15 cellular contexts compared by ENCODE assay signal in the genomic region with DNA sequence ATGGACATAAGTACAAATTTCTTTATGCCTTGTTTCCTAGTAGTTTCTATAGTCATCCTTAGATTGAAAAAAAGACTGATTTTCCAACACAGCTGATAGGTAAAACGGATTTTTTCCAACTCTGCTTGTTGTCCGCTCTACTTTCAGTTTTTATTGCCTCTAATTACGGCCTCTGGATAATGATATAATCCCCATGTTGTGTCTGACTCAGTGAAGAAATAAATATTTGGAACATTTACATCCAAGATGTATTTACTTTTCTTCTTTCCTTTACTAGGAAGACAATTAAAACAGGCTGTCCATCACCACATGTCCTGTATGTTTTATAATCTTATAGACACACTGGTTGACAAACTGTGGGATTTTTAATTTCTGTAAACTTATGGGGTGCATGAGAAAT. TPM values are rescaled to one million over a fixed set of nuclear protein-coding genes. Genes with fewer than 3 reads are reported as not detected.
DNase-seq lines count a peak whose midpoint lies in the region; ATAC-seq and TF ChIP-seq lines count a peak whose summit lies in the region.
"Had no signal": no experiment of that assay in that cellular context is flagged by ENCODE, and none has a peak within 500 bp of the region (broad histone marks: within the 10 kb centered on the region; RNA-seq: fewer than 3 reads in every experiment).

No MANE protein-coding gene starts in this region.

- H3K27me3 Mint-ChIP-seq in HFFc6 (ENCODE audit: insufficient read depth) (no peaks in the 10 kb centered on the region), T-helper 17 cell (peaks cover 26% of the 10 kb centered on the region)

- no peaks in the 10 kb centered on the region for H3K4me1 ChIP-seq in SK-N-SH (ENCODE audit: control insufficient read depth in 1 of 2, insufficient read depth in 2 of 2, low read depth in 1 of 2, low read length in 1 of 2)
- no peaks in the 10 kb centered on the region for H3K4me1 ChIP-seq in smooth muscle cell (ENCODE audit: low read depth)
- H3K4me1 ChIP-seq: HAP-1 had no signal

- H3K9me2 ChIP-seq in SK-N-SH = no peaks in the 10 kb centered on the region

- H3K4me3 ChIP-seq in SK-N-SH (ENCODE audit: low read depth in 2 of 2, low read length in 1 of 2) = no peak overlapping the region
- H3K4me3 ChIP-seq in smooth muscle cell = no peak overlapping the region
- H3K4me3 ChIP-seq: HAP-1 had no signal

- H3K9me3 ChIP-seq in SK-N-SH (0 out of 2 replicates have a peak, but pooled peaks cover 11% of the 10 kb centered on the region), smooth muscle cell (replicated peaks; ENCODE audit: low read depth) (no peaks in the 10 kb centered on the region), T-helper 17 cell (ENCODE audit: control insufficient read depth, low read length, poor library complexity, severe bottlenecking) (no peaks in the 10 kb centered on the region)
- H3K9me3 ChIP-seq: HAP-1 had no signal

- TF ChIP-seq EP300 in SK-N-SH (IDR thresholded peaks at IDR 0.05; ENCODE audit: borderline replicate concordance in 1 of 2, low read depth in 1 of 2, low read length in 1 of 2) = no peak

- H3K4me3 Mint-ChIP-seq in HFFc6 (peak overlapping the region; percentile 53), T-helper 17 cell (no peak overlapping the region)
- H3K4me3 Mint-ChIP-seq: CD4-positive, alpha-beta T cell had no signal

- TF ChIP-seq CTCF in SK-N-SH (IDR thresholded peaks at IDR 0.05) (no peak), HFFc6 (IDR thresholded peaks at IDR 0.05) (no peak), smooth muscle cell (IDR thresholded peaks at IDR 0.05; ENCODE audit: borderline replicate concordance, insufficient read depth, poor library complexity, severe bottlenecking) (no peak)

- peaks cover 0 to 10% of the 10 kb centered on the region in 2 experiments for H3K36me3 ChIP-seq in SK-N-SH (replicated peaks in 1 of 2; ENCODE audit: control insufficient read depth in 1 of 2, insufficient read depth in 2 of 2, low read length in 1 of 2)
- no peaks in the 10 kb centered on the region for H3K36me3 ChIP-seq in smooth muscle cell (ENCODE audit: low read depth)
- H3K36me3 ChIP-seq: HAP-1 had no signal

- no peaks in the 10 kb centered on the region for H3K79me2 ChIP-seq in SK-N-SH (ENCODE audit: insufficient read depth)
- H3K79me2 ChIP-seq in smooth muscle cell (ENCODE audit: low read depth) = no peaks in the 10 kb centered on the region

- H3K9me3 Mint-ChIP-seq in HFFc6 = peaks cover 16% of the 10 kb centered on the region

- no peak overlapping the region for H2AFZ ChIP-seq in SK-N-SH (ENCODE audit: low read depth)
- H2AFZ ChIP-seq in smooth muscle cell (ENCODE audit: low read depth) = no peak overlapping the region

- DNase-seq in SK-N-SH (no peak), HFFc6 (no peak), epithelial cell of prostate (ENCODE audit: low read depth, low spot score) (no peak), smooth muscle cell (lab: John Stamatoyannopoulos, UW; ENCODE audit: unreplicated experiment) (no peak), NCI-H526 treated with DMSO at 0.1 percent for 48 hours (lab: John Stamatoyannopoulos, UW) (no peak), T-helper 17 cell (no peak)
- DNase-seq: C1 segment of cervical spinal cord; CD4-positive, alpha-beta T cell; DMS79 had no signal

- peak overlapping the region; percentile 15; the same call in 1 of the 2 replicates for H3K4me2 ChIP-seq in SK-N-SH
- H3K4me2 ChIP-seq in smooth muscle cell = peak overlapping the region; percentile 21

- CTCF ChIA-PET in SK-N-SH (lab: Yijun Ruan, JAX) = no interaction called here

- peaks cover 12% of the 10 kb centered on the region for H3F3A ChIP-seq in SK-N-SH (replicated peaks; ENCODE audit: insufficient read depth)
- H3F3A ChIP-seq in smooth muscle cell (ENCODE audit: low read depth) = no peaks in the 10 kb centered on the region

- H3K4me1 Mint-ChIP-seq in HFFc6 (ENCODE audit: low read depth) = peaks cover 54% of the 10 kb centered on the region
- no peaks in the 10 kb centered on the region for H3K4me1 Mint-ChIP-seq in T-helper 17 cell

- no peak for TF ChIP-seq RAD21 in SK-N-SH (IDR thresholded peaks at IDR 0.05; ENCODE audit: low read length)

- POLR2A ChIA-PET in SK-N-SH (lab: Yijun Ruan, JAX) = no interaction called here

- peaks cover 19% of the 10 kb centered on the region for H3K36me3 Mint-ChIP-seq in HFFc6 (ENCODE audit: low read depth)
- H3K36me3 Mint-ChIP-seq in T-helper 17 cell (ENCODE audit: low read depth) = no peaks in the 10 kb centered on the region

- H3K27me3 ChIP-seq in SK-N-SH (ENCODE audit: insufficient read depth) (peaks cover 13% of the 10 kb centered on the region; the same call in 1 of the 2 replicates), smooth muscle cell (ENCODE audit: low read depth) (peaks cover 4% of the 10 kb centered on the region)

- peak overlapping the region; percentile 69 for H3K27ac Mint-ChIP-seq in HFFc6
- no peak overlapping the region for H3K27ac Mint-ChIP-seq in T-helper 17 cell
- H3K27ac Mint-ChIP-seq: CD4-positive, alpha-beta T cell had no signal

- H3K9ac ChIP-seq in SK-N-SH = no peak overlapping the region
- peak overlapping the region; percentile 9 for H3K9ac ChIP-seq in smooth muscle cell (ENCODE audit: low read depth)

- ATAC-seq in SK-N-SH treated with all-trans-retinoic acid at 6 μM for 48 hours = no peak
- ATAC-seq in GM21390 (IDR thresholded peaks at IDR 0.05; ENCODE audit: unreplicated experiment) = no peak
- no peak for ATAC-seq in T-helper 17 cell

- WGBS in SK-N-SH (ENCODE audit: low lambda C conversion rate) = 10% methylated on average over 3 of the region's 3 CpGs
- 48% methylated on average over 3 of the region's 3 CpGs for WGBS in smooth muscle cell (ENCODE audit: low lambda C conversion rate)

- no peaks in the 10 kb centered on the region for H4K20me1 ChIP-seq in SK-N-SH (ENCODE audit: insufficient read depth)
- no peaks in the 10 kb centered on the region for H4K20me1 ChIP-seq in smooth muscle cell (ENCODE audit: low read depth)

- no peak overlapping the region for H3K27ac ChIP-seq in SK-N-SH (ENCODE audit: low read depth in 2 of 2, low read length in 1 of 2)
- peak overlapping the region; percentile 61 for H3K27ac ChIP-seq in epithelial cell of prostate
- no peak overlapping the region for H3K27ac ChIP-seq in smooth muscle cell (ENCODE audit: low read depth)
- H3K27ac ChIP-seq: 22Rv1, HL-60 had no signal

TF ChIP-seq in SK-N-SH, 30 proteins besides CTCF, POLR2A, EP300 and RAD21 (continues in another document):
- TF ChIP-seq TCF12 (IDR thresholded peaks at IDR 0.05) (no peak), FOXM1 (IDR thresholded peaks at IDR 0.05; ENCODE audit: low read depth) (no peak)
- TF ChIP-seq, protein P1, sequence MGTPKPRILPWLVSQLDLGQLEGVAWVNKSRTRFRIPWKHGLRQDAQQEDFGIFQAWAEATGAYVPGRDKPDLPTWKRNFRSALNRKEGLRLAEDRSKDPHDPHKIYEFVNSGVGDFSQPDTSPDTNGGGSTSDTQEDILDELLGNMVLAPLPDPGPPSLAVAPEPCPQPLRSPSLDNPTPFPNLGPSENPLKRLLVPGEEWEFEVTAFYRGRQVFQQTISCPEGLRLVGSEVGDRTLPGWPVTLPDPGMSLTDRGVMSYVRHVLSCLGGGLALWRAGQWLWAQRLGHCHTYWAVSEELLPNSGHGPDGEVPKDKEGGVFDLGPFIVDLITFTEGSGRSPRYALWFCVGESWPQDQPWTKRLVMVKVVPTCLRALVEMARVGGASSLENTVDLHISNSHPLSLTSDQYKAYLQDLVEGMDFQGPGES (IDR thresholded peaks at IDR 0.05; ENCODE audit: low read depth, low read length) = no peak

TF ChIP-seq in SK-N-SH treated with all-trans-retinoic acid at 6 μM for 48 hours, 23 proteins besides CTCF, POLR2A, EP300 and RAD21 (continues in another document):
- TF ChIP-seq ISL1 (CRISPR knock-in tag; IDR thresholded peaks at IDR 0.05) (no peak), TCF4 (CRISPR knock-in tag; IDR thresholded peaks at IDR 0.05; ENCODE audit: borderline replicate concordance) (no peak)

RNA-seq across cellular contexts. Expression of a gene that starts 6.8 kb away (rescaled TPM):
- polyA plus RNA-seq in SK-N-SH (2012; rRNA removed) (0.31 and 0.34 TPM in 2 replicates), smooth muscle cell (3.2 and 5.6 TPM in 2 replicates)
- polyA plus RNA-seq in SK-N-SH (2012; cell fraction: cytosol; rRNA removed) = 0.14 and 0.24 TPM in 2 replicates
- 0.83 and 0.99 TPM in 2 replicates for polyA plus RNA-seq in SK-N-SH (2012; cell fraction: nucleus; rRNA removed)
- 1 to 10 TPM in 4 of 6 experiments, under 1 TPM in 2; 0.40 to 2.3 (median 1.4) TPM for total RNA-seq in HFFc6 (2021; fragmentation: NEBNext Ultra II Directional; extraction: Animal tissue kit (Norgen Biotek cat#: 25700))
- total RNA-seq in smooth muscle cell (0.63 and 1.6 TPM in 2 replicates), T-helper 17 cell (1 to 10 TPM; 1.3 to 1.5 TPM)

RNA-seq across cellular contexts. Expression of a gene that starts 46.8 kb away (rescaled TPM):
- polyA plus RNA-seq in SK-N-SH (2012; rRNA removed) = 0.02 and 0.03 TPM in 2 replicates
- 0.01 TPM in 2 replicates for polyA plus RNA-seq in SK-N-SH (2012; cell fraction: cytosol; rRNA removed)
- not detected in 2 replicates for polyA plus RNA-seq in SK-N-SH (2012; cell fraction: nucleus; rRNA removed)
- under 1 TPM in 3 of 6 experiments, not detected in 3; 0.07 to 0.17 (median 0.14) TPM for total RNA-seq in HFFc6 (2021; fragmentation: NEBNext Ultra II Directional; extraction: Animal tissue kit (Norgen Biotek cat#: 25700))
- 2.8 and 3.7 TPM in 2 replicates for total RNA-seq in smooth muscle cell
- 2.5 and 4.2 TPM in 2 replicates for polyA plus RNA-seq in smooth muscle cell
- total RNA-seq in T-helper 17 cell = 10 to 100 TPM in 1 of 2 donors, under 1 TPM in 1; 0.25 to 18.5 TPM
- total RNA-seq: A673; CD4-positive, alpha-beta T cell had no signal

RNA-seq across cellular contexts. Expression of a gene that starts 53.7 kb away (rescaled TPM):
- 20.9 and 33.7 TPM in 2 replicates for polyA plus RNA-seq in SK-N-SH (2012; rRNA removed)
- polyA plus RNA-seq in SK-N-SH (2012; cell fraction: cytosol; rRNA removed) = 11.6 and 21.0 TPM in 2 replicates
- 125 and 134 TPM in 2 replicates for polyA plus RNA-seq in SK-N-SH (2012; cell fraction: nucleus; rRNA removed)
- total RNA-seq in HFFc6 (2021; fragmentation: NEBNext Ultra II Directional; extraction: Animal tissue kit (Norgen Biotek cat#: 25700)) = 1 to 10 TPM; 1.1 to 3.2 (median 1.9) TPM
- 11.3 and 16.1 TPM in 2 replicates for total RNA-seq in smooth muscle cell
- 15.2 and 26.1 TPM in 2 replicates for polyA plus RNA-seq in smooth muscle cell
- total RNA-seq in T-helper 17 cell = 1 to 10 TPM; 2.8 to 8.8 TPM
- total RNA-seq: A673 had no signal

RNA-seq across cellular contexts. Expression of a gene that starts 57.3 kb away (rescaled TPM):
- polyA plus RNA-seq in SK-N-SH (2012; rRNA removed) (not detected in 2 replicates), smooth muscle cell (0.26 TPM in 1 of 2 replicates, not detected in the other)
- not detected in 2 replicates for polyA plus RNA-seq in SK-N-SH (2012; cell fraction: cytosol; rRNA removed)
- not detected in 2 replicates for polyA plus RNA-seq in SK-N-SH (2012; cell fraction: nucleus; rRNA removed)
- total RNA-seq in HFFc6 (2021; fragmentation: NEBNext Ultra II Directional; extraction: Animal tissue kit (Norgen Biotek cat#: 25700)) = not detected
- total RNA-seq in smooth muscle cell (not detected in 2 replicates), T-helper 17 cell (1,000 to 10,000 TPM in 1 of 2 donors, 10 to 100 TPM in 1; 58.0 to 1,001 TPM)
- total RNA-seq: A673 had no signal
